1 cellular context compared by ENCODE assay signal in the genomic region with DNA sequence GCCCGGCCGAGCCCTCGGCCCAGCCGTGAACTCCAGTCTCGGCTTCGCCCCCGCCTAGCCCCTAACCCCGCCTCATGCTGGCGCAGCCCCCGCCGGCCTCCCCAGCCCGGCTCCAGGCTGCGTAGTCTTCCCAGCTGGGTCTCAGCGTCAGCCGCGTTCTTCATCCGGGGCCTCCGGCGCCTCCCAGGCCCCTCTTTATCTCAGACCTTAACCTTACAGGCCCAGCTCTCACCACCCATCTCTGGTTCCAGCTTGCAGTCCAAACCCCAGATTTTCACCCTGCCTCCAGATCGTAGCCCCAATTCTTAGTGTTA.
TF ChIP-seq lines count a peak whose summit lies in the region.

A gene with protein sequence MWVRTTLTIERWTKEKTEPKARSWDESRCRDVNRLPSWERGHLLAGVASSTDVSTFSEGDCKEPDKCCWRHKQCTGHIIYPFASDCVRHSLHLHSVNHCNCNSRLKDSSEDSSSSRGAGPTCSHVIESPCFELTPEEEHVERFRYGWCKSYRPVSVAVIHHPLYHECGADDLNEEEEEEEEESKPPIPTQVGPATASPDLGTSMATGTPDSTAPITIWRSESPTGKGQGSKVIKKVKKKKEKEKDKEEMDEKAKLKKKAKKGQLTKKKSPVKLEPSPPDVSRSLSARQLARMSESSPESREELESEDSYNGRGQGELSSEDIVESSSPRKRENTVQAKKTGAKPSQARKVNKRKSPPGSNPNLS (minus strand): TSS at position 166 of the 314 bp plus-strand sequence. CDS start 228 bp downstream, outside the sequence.

TF ChIP-seq in HepG2, 621 proteins besides CTCF, POLR2A, EP300 and RAD21 (continued from another document):
- TF ChIP-seq, protein P1, sequence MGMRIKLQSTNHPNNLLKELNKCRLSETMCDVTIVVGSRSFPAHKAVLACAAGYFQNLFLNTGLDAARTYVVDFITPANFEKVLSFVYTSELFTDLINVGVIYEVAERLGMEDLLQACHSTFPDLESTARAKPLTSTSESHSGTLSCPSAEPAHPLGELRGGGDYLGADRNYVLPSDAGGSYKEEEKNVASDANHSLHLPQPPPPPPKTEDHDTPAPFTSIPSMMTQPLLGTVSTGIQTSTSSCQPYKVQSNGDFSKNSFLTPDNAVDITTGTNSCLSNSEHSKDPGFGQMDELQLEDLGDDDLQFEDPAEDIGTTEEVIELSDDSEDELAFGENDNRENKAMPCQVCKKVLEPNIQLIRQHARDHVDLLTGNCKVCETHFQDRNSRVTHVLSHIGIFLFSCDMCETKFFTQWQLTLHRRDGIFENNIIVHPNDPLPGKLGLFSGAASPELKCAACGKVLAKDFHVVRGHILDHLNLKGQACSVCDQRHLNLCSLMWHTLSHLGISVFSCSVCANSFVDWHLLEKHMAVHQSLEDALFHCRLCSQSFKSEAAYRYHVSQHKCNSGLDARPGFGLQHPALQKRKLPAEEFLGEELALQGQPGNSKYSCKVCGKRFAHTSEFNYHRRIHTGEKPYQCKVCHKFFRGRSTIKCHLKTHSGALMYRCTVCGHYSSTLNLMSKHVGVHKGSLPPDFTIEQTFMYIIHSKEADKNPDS (CRISPR knock-in tag; IDR thresholded peaks at IDR 0.05), result no peak
- TF ChIP-seq, protein P2, sequence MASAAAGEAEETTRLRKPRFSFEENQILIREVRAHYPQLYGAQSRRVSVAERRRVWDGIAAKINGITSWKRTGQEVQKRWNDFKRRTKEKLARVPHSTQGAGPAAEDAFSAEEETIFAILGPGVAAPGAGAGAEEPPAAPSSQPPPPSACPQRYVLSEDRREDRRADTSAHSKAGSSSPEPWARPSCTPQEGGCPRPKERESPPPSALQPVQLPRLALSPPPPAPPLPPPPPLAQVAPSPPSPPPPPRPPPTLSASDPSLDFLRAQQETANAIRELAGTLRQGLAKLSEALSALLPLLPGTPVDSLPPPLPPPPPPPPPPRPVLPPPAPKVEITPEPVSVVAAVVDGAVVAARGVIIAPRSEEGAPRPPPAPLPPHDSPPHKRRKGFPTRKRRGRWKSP (CRISPR knock-in tag; IDR thresholded peaks at IDR 0.05), result no peak
- TF ChIP-seq SMAD9 (CRISPR knock-in tag; IDR thresholded peaks at IDR 0.05) (0 out of 2 replicates have a peak, but pooled peaks have one; percentile 7), HNRNPLL (IDR thresholded peaks at IDR 0.05; ENCODE audit: low read depth, low read length, poor library complexity, severe bottlenecking) (peak; percentile 0)
